In the genomic region with DNA sequence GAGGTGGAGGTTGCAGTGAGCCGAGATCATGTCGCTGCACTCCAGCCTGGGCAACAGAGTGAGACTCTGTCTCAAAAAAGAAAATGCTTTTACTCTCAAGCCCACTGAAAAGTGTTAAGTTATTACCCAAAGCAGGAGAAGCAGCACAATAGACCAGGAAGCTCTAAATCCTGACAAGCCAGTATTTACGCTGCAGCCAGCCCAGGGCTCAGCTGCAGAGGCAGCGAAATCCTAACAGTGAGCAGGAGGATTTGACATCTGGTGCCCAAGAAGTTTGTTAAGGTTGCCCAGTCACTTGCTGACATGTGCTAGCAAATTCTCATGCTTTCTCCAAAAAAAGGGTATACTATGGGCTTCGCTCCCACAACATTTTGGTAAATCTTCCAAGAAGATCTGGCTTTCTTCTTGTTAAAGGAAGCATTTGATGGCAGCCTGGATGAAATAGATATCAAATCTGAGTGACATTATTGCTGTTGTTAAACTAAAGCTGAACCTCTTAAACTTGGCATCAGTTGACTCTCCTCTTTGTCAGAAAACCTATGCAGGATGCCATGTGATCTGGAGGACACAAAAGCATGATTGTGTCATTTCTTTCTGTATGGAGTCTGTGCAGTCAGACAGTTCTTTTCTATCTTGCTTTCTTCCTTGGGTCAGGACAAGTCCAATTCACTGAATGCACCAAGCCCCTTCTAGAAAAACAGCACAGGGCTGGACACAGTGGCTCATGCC, we compare ENCODE assay signal across 21 cellular contexts.
"Had no signal": no experiment of that assay in that cellular context is flagged by ENCODE, and none has a peak within 500 bp of the region (broad histone marks: within the 10 kb centered on the region; RNA-seq: fewer than 3 reads in every experiment).

No MANE protein-coding gene starts in this region.

- H3K27ac ChIP-seq: epithelial cell of prostate, esophagus muscularis mucosa, gastroesophageal sphincter, left ventricle myocardium inferior, right atrium auricular region, stomach, suprapubic skin, tibial artery, upper lobe of right lung, vagina had no signal

- DNase-seq: effector memory CD8-positive, alpha-beta T cell; immature natural killer cell; kidney; left cardiac atrium; left ventricle myocardium inferior; mesendoderm; naive thymus-derived CD4-positive, alpha-beta T cell; nephron progenitor cell; small intestine; stimulated activated CD4-positive, alpha-beta T cell treated with anti-CD3 and anti-CD28 coated beads, Interleukin-12 subunit alpha, Interleukin-12 subunit beta, amount 100 ng/mL, for 4 hours; stimulated activated naive CD4-positive, alpha-beta T cell; stomach; tibial artery; upper lobe of right lung had no signal

- H3K36me3 Mint-ChIP-seq: immature natural killer cell; naive thymus-derived CD4-positive, alpha-beta T cell had no signal

- H3K4me3 ChIP-seq: esophagus muscularis mucosa, gastroesophageal sphincter, left ventricle myocardium inferior, lung, right atrium auricular region, stomach, suprapubic skin, tibial artery, upper lobe of right lung, vagina had no signal

- H3K27ac Mint-ChIP-seq: effector memory CD8-positive, alpha-beta T cell; immature natural killer cell; naive thymus-derived CD4-positive, alpha-beta T cell; nephron progenitor cell had no signal

- ATAC-seq: effector memory CD8-positive, alpha-beta T cell; gastroesophageal sphincter; left cardiac atrium; naive thymus-derived CD4-positive, alpha-beta T cell; upper lobe of right lung had no signal

- H3K27me3 Mint-ChIP-seq: effector memory CD8-positive, alpha-beta T cell; naive thymus-derived CD4-positive, alpha-beta T cell had no signal

- H3K4me1 Mint-ChIP-seq: immature natural killer cell; naive thymus-derived CD4-positive, alpha-beta T cell had no signal

- H3K27me3 ChIP-seq: esophagus muscularis mucosa, gastroesophageal sphincter, right atrium auricular region, stomach, suprapubic skin, tibial artery, upper lobe of right lung, vagina had no signal

- H3K4me1 ChIP-seq: esophagus muscularis mucosa, gastroesophageal sphincter, left ventricle myocardium inferior, right atrium auricular region, stomach, suprapubic skin, tibial artery, upper lobe of right lung, vagina had no signal

- H3K4me3 Mint-ChIP-seq: effector memory CD8-positive, alpha-beta T cell; immature natural killer cell; naive thymus-derived CD4-positive, alpha-beta T cell; nephron progenitor cell had no signal

- H3K36me3 ChIP-seq: esophagus muscularis mucosa, gastroesophageal sphincter, left ventricle myocardium inferior, right atrium auricular region, stomach, suprapubic skin, tibial artery, upper lobe of right lung, vagina had no signal

- H3K9me3 ChIP-seq: esophagus muscularis mucosa, gastroesophageal sphincter, right atrium auricular region, suprapubic skin, tibial artery, upper lobe of right lung, vagina had no signal

- H3K9me3 Mint-ChIP-seq: nephron progenitor cell had no signal
